ENCODE assay signal across 8 cellular contexts in the genomic region with DNA sequence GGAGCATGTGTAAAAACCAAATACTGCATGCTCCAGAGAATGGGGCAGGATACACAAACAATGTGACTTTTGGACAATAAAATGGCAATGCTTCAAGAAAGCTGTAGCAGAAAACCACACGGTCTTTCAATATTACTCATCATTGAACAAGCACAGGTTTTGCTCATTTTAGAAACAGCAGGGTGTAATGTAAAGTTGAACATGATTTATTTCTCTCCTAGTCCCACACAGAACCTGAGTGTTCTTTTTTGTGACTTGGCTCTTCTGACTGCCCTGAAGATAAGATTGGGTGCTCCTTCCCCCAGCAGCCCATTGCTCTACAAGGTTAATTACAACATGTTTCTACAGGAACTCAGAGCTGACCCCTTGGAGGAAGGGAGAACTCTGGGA. TPM values are rescaled to one million over a fixed set of nuclear protein-coding genes. Genes with fewer than 3 reads are reported as not detected.
DNase-seq lines count a peak whose midpoint lies in the region; ATAC-seq and TF ChIP-seq lines count a peak whose summit lies in the region.
"Not testable (repeated sequence)": the region's sequence is repeated elsewhere in the genome, so short reads cannot be mapped to it uniquely, and the experiment has no call there.

No MANE protein-coding gene starts in this region.

- intact Hi-C loops in activated CD4-positive, alpha-beta T cell treated with anti-CD3 and anti-CD28 coated beads, Interleukin-2, amount 10 ng/mL, durations not matched to agents 24 days and 14 days (cut with micrococcal nuclease), result loop anchor here (5.0 kb wide), 1 partner anchor 159 kb away; no protein-coding TSS in a partner anchor
- intact Hi-C loops in MCF 10A (cut with micrococcal nuclease); upper lobe of right lung (cut with DNase I): not testable (repeated sequence)

- POLR2A ChIA-PET in MCF 10A (lab: Yijun Ruan, JAX), result not testable (repeated sequence)

- H3K9me3 Mint-ChIP-seq in activated CD4-positive, alpha-beta T cell treated with anti-CD3 and anti-CD28 coated beads, Interleukin-2, amount 10 ng/mL, durations not matched to agents 24 days and 14 days; MCF 10A (ENCODE audit: unreplicated experiment): not testable (repeated sequence)

- H3K27ac ChIP-seq in upper lobe of right lung, result not testable (repeated sequence)

- H3K4me3 ChIP-seq in upper lobe of right lung, result not testable (repeated sequence)

- peaks cover 12% of the 10 kb centered on the region for H3K4me1 Mint-ChIP-seq in activated CD4-positive, alpha-beta T cell treated with anti-CD3 and anti-CD28 coated beads, Interleukin-2, amount 10 ng/mL, durations not matched to agents 24 days and 14 days
- peaks cover 11% of the 10 kb centered on the region for H3K4me1 Mint-ChIP-seq in MCF 10A (ENCODE audit: insufficient read depth, unreplicated experiment)

- H3K4me3 Mint-ChIP-seq in activated CD4-positive, alpha-beta T cell treated with anti-CD3 and anti-CD28 coated beads, Interleukin-2, amount 10 ng/mL, durations not matched to agents 24 days and 14 days, result peak overlapping the region; percentile 69
- H3K4me3 Mint-ChIP-seq in MCF 10A (ENCODE audit: unreplicated experiment), result not testable (repeated sequence)

- TF ChIP-seq CTCF in MCF 10A (IDR thresholded peaks at IDR 0.05; ENCODE audit: unreplicated experiment); upper lobe of right lung (IDR thresholded peaks at IDR 0.05): not testable (repeated sequence)

- H3K27ac Mint-ChIP-seq in activated CD4-positive, alpha-beta T cell treated with anti-CD3 and anti-CD28 coated beads, Interleukin-2, amount 10 ng/mL, durations not matched to agents 24 days and 14 days, result peak overlapping the region; percentile 93
- peak overlapping the region; percentile 44 for H3K27ac Mint-ChIP-seq in MCF 10A (ENCODE audit: low read depth, unreplicated experiment)

- peak; percentile 69 for ATAC-seq in GM18519 (IDR thresholded peaks at IDR 0.05; ENCODE audit: low FRiP score, unreplicated experiment)
- peak; percentile 79 for ATAC-seq in GM19455 (IDR thresholded peaks at IDR 0.05; ENCODE audit: unreplicated experiment)
- peak; percentile 82 for ATAC-seq in HG02571 (IDR thresholded peaks at IDR 0.05; ENCODE audit: unreplicated experiment)
- peak; percentile 83 for ATAC-seq in HG03064 (IDR thresholded peaks at IDR 0.05; ENCODE audit: low read depth, unreplicated experiment)
- ATAC-seq in HG03558 (IDR thresholded peaks at IDR 0.05; ENCODE audit: extremely low read depth, unreplicated experiment), result peak; percentile 58
- ATAC-seq in upper lobe of right lung, result peak; percentile 31

- H3K9me3 ChIP-seq in upper lobe of right lung, result not testable (repeated sequence)

- H3K27me3 ChIP-seq in upper lobe of right lung, result not testable (repeated sequence)

- not testable (repeated sequence) for H3K27me3 Mint-ChIP-seq in activated CD4-positive, alpha-beta T cell treated with anti-CD3 and anti-CD28 coated beads, Interleukin-2, amount 10 ng/mL, durations not matched to agents 24 days and 14 days; MCF 10A (ENCODE audit: insufficient read depth, unreplicated experiment)

- DNase-seq in activated CD4-positive, alpha-beta T cell treated with anti-CD3 and anti-CD28 coated beads, Interleukin-2, amount 10 ng/mL, durations not matched to agents 24 days and 14 days; MCF 10A (ENCODE audit: unreplicated experiment); upper lobe of right lung: not testable (repeated sequence)

- not testable (repeated sequence) for H3K4me1 ChIP-seq in upper lobe of right lung

- CTCF ChIA-PET in MCF 10A (lab: Yijun Ruan, JAX), result not testable (repeated sequence)

- not testable (repeated sequence) for BruUV-seq in MCF 10A (replicated peaks; lab: Mats Ljungman, UMichigan)

- H3K36me3 Mint-ChIP-seq in activated CD4-positive, alpha-beta T cell treated with anti-CD3 and anti-CD28 coated beads, Interleukin-2, amount 10 ng/mL, durations not matched to agents 24 days and 14 days (ENCODE audit: low read depth); MCF 10A (ENCODE audit: insufficient read depth, unreplicated experiment): not testable (repeated sequence)

- H3K36me3 ChIP-seq in upper lobe of right lung, result not testable (repeated sequence)

RNA-seq across cellular contexts. Expression of gene FAM185A, which starts 35.1 kb away (rescaled TPM):
- 7.9 and 9.3 TPM in 2 replicates for total RNA-seq in activated CD4-positive, alpha-beta T cell treated with anti-CD3 and anti-CD28 coated beads, Interleukin-2, amount 10 ng/mL, durations not matched to agents 24 days and 14 days
- total RNA-seq in MCF 10A (2022), result 8.9 and 12.0 TPM in 2 replicates
- 8.1 TPM for total RNA-seq in upper lobe of right lung

RNA-seq across cellular contexts. Expression of gene POLR2J2, which starts 42.2 kb away (rescaled TPM):
- 17.8 and 20.2 TPM in 2 replicates for total RNA-seq in activated CD4-positive, alpha-beta T cell treated with anti-CD3 and anti-CD28 coated beads, Interleukin-2, amount 10 ng/mL, durations not matched to agents 24 days and 14 days
- 10.1 and 13.8 TPM in 2 replicates for total RNA-seq in MCF 10A (2022)
- total RNA-seq in upper lobe of right lung, result 14.1 TPM

Comparison
In these comparisons a context has a peak if more than half of its experiments do, and no peak if none do; other contexts are left out.
1. ATAC-seq: peak in every context shown above with its lines; median percentile 83 in HG03064; 82 in HG02571; 79 in GM19455; 69 in GM18519; 58 in HG03558; 31 in upper lobe of right lung.